8 cellular contexts compared by ENCODE assay signal in genomic region chr22:23762866-23763578, GRCh38. TPM values are rescaled to one million over a fixed set of nuclear protein-coding genes. Genes with fewer than 3 reads are reported as not detected.
DNase-seq lines count a peak whose midpoint lies in the region; ATAC-seq and TF ChIP-seq lines count a peak whose summit lies in the region.

TSS of gene C22orf15 (plus strand) at chr22:23762990. CDS start at chr22:23763307, 317 bp downstream.

- intact Hi-C loops in mucosa of descending colon (cut with DNase I, micrococcal nuclease), result no loop called here

- DNase-seq in T-helper 2 cell treated with Interferon-gamma antibody and Interleukin-4, amounts not matched to agents 5 μg/mL and 100 μg/mL, for 36 hours (ENCODE audit: low spot score), result no peak
- DNase-seq in T-helper 2 cell (no peak), T-helper 17 cell (no peak), glomerular visceral epithelial cell (ENCODE audit: extremely low spot score) (peak; percentile 25), mucosa of descending colon (no peak)
- peak; percentile 37 for DNase-seq in stimulated activated naive CD8-positive, alpha-beta T cell treated with anti-CD3 and anti-CD28 coated beads, Interleukin-15, Interleukin-2, amounts not matched to agents 100 U/mL and 50 U/mL, for 24 hours

- H3K4me3 Mint-ChIP-seq in T-helper 2 cell treated with Interferon-gamma antibody and Interleukin-4, amounts not matched to agents 5 μg/mL and 100 μg/mL, for 36 hours, result peak within 1 kb of the TSS; percentile 67
- H3K4me3 Mint-ChIP-seq in T-helper 17 cell, result peak within 1 kb of the TSS; percentile 59

- no peak within 1 kb of the TSS for H3K4me3 ChIP-seq in mucosa of descending colon

- ATAC-seq in T-helper 17 cell (no peak), GM18858 (IDR thresholded peaks at IDR 0.05; ENCODE audit: unreplicated experiment) (no peak), GM18861 (IDR thresholded peaks at IDR 0.05; ENCODE audit: unreplicated experiment) (no peak), mucosa of descending colon (no peak)
- ATAC-seq in stimulated activated naive CD8-positive, alpha-beta T cell treated with anti-CD3 and anti-CD28 coated beads, Interleukin-15, Interleukin-2, amounts not matched to agents 100 U/mL and 50 U/mL, for 24 hours, result no peak

- H3K36me3 ChIP-seq in mucosa of descending colon (ENCODE audit: low read depth), result no peaks in the 10 kb centered on the region

- H3K4me1 Mint-ChIP-seq in T-helper 2 cell treated with Interferon-gamma antibody and Interleukin-4, amounts not matched to agents 5 μg/mL and 100 μg/mL, for 36 hours (ENCODE audit: low read depth), result peaks cover 24% of the 10 kb centered on the region
- peaks cover 26% of the 10 kb centered on the region for H3K4me1 Mint-ChIP-seq in T-helper 17 cell

- H3K9me3 Mint-ChIP-seq in T-helper 2 cell treated with Interferon-gamma antibody and Interleukin-4, amounts not matched to agents 5 μg/mL and 100 μg/mL, for 36 hours, result no peaks in the 10 kb centered on the region

- peaks cover 19% of the 10 kb centered on the region for H3K4me1 ChIP-seq in mucosa of descending colon (ENCODE audit: low read depth)

- no peak for TF ChIP-seq CTCF in mucosa of descending colon (IDR thresholded peaks at IDR 0.05)

- H3K36me3 Mint-ChIP-seq in T-helper 2 cell treated with Interferon-gamma antibody and Interleukin-4, amounts not matched to agents 5 μg/mL and 100 μg/mL, for 36 hours (ENCODE audit: low read depth), result no peaks in the 10 kb centered on the region
- H3K36me3 Mint-ChIP-seq in T-helper 17 cell (ENCODE audit: low read depth), result peaks cover 2% of the 10 kb centered on the region

- H3K27me3 Mint-ChIP-seq in T-helper 2 cell treated with Interferon-gamma antibody and Interleukin-4, amounts not matched to agents 5 μg/mL and 100 μg/mL, for 36 hours (ENCODE audit: low read depth), result no peaks in the 10 kb centered on the region
- no peaks in the 10 kb centered on the region for H3K27me3 Mint-ChIP-seq in T-helper 17 cell

- H3K9me3 ChIP-seq in T-helper 17 cell (ENCODE audit: control insufficient read depth, low read length, poor library complexity, severe bottlenecking), result no peaks in the 10 kb centered on the region
- H3K9me3 ChIP-seq in mucosa of descending colon, result no peaks in the 10 kb centered on the region

- no peak within 1 kb of the TSS for H3K27ac Mint-ChIP-seq in T-helper 2 cell treated with Interferon-gamma antibody and Interleukin-4, amounts not matched to agents 5 μg/mL and 100 μg/mL, for 36 hours
- no peak within 1 kb of the TSS for H3K27ac Mint-ChIP-seq in T-helper 17 cell

RNA-seq across cellular contexts. Expression of gene C22orf15, which starts in this region (rescaled TPM):
- total RNA-seq in T-helper 17 cell, result under 1 TPM; 0.30 to 0.81 TPM
- total RNA-seq in mucosa of descending colon, result under 1 TPM in 1 of 3 donors, not detected in 2; 0.44 TPM

Comparison
In these comparisons a context has a peak if more than half of its experiments do, and no peak if none do; other contexts are left out.
1. DNase-seq: peak in glomerular visceral epithelial cell (single experiment) and stimulated activated naive CD8-positive, alpha-beta T cell treated with anti-CD3 and anti-CD28 coated beads, Interleukin-15, Interleukin-2, amounts not matched to agents 100 U/mL and 50 U/mL, for 24 hours (single experiment); none in T-helper 2 cell treated with Interferon-gamma antibody and Interleukin-4, amounts not matched to agents 5 μg/mL and 100 μg/mL, for 36 hours (single experiment), T-helper 2 cell (0 of 5), T-helper 17 cell (0 of 3) and mucosa of descending colon (0 of 3).